32 cellular contexts compared by ENCODE assay signal in genomic region chr4:82620126-82620525, GRCh38. TPM values are rescaled to one million over a fixed set of nuclear protein-coding genes. Genes with fewer than 3 reads are reported as not detected.
"Had no signal": no experiment of that assay in that cellular context is flagged by ENCODE, and none has a peak within 500 bp of the region (broad histone marks: within the 10 kb centered on the region; RNA-seq: fewer than 3 reads in every experiment).

No MANE protein-coding gene starts in this region.

- H3K4me1 ChIP-seq: adrenal gland, body of pancreas, breast epithelium, SJSA1 had no signal

- ATAC-seq: activated CD8-positive, alpha-beta memory T cell treated with anti-CD3 and anti-CD28 coated beads, Interleukin-2, amount 10 ng/mL, durations not matched to agents 7 days and 5 days; body of pancreas; K562; Panc1 had no signal

- H3K4me3 ChIP-seq: adrenal gland, body of pancreas, breast epithelium, K562, SJSA1 had no signal

- H3K9me3 ChIP-seq: adrenal gland, body of pancreas, breast epithelium, SJSA1 had no signal

- H3K27ac ChIP-seq: adrenal gland, body of pancreas, breast epithelium, SJSA1, WERI-Rb-1 had no signal

- FAIRE-seq: astrocyte, K562 had no signal

- H3K27me3 ChIP-seq: adrenal gland, body of pancreas, breast epithelium, SJSA1 had no signal

- H3K36me3 ChIP-seq: adrenal gland, breast epithelium, SJSA1, WERI-Rb-1 had no signal

- DNase-seq: activated CD4-positive, alpha-beta memory T cell treated with anti-CD3 and anti-CD28 coated beads, Interleukin-2, amount 10 ng/mL, durations not matched to agents 7 days and 5 days; activated CD4-positive, alpha-beta T cell treated with anti-CD3 and anti-CD28 coated beads for 1 hour; activated CD4-positive, alpha-beta T cell treated with anti-CD3 and anti-CD28 coated beads for 48 hours; activated CD4-positive, CD25-positive, alpha-beta regulatory T cell; activated CD8-positive, alpha-beta memory T cell treated with anti-CD3 and anti-CD28 coated beads for 24 hours; activated CD8-positive, alpha-beta memory T cell treated with anti-CD3 and anti-CD28 coated beads, Interleukin-2, amount 10 ng/mL, durations not matched to agents 7 days and 5 days; activated CD8-positive, alpha-beta memory T cell treated with anti-CD3 and anti-CD28 coated beads, Interleukin-2, amount 50 U/mL, for 48 hours; activated effector memory CD4-positive, alpha-beta T cell treated with Interleukin-2 at 50 U/mL for 16 hours; activated naive CD4-positive, alpha-beta T cell; activated T-cell treated with anti-CD3 and anti-CD28 coated beads, Interleukin-2, amount 50 U/mL, for 48 hours; body of pancreas; IMR-90; NCI-H1092 treated with DMSO at 0.1 percent for 48 hours; NCI-H187; NCI-H2081; NCI-H2171 treated with DMSO at 0.1 percent for 48 hours; NCI-H2227 treated with DMSO at 0.1 percent for 48 hours; NCI-H446; NCI-H510A treated with DMSO at 0.1 percent for 48 hours; NCI-H526 treated with DMSO at 0.1 percent for 48 hours; NCI-H82; SHP77; T1000; WERI-Rb-1 had no signal

RNA-seq across cellular contexts. Expression of gene TMEM150C, which starts 58.3 kb away (rescaled TPM):
- total RNA-seq: activated CD4-positive, alpha-beta memory T cell treated with anti-CD3 and anti-CD28 coated beads, Interleukin-2, amount 10 ng/mL, durations not matched to agents 7 days and 5 days; activated CD8-positive, alpha-beta memory T cell treated with anti-CD3 and anti-CD28 coated beads, Interleukin-2, amount 10 ng/mL, durations not matched to agents 7 days and 5 days; SJSA1; T-helper 1 cell treated with Interleukin-12 subunit alpha and Interleukin-12 subunit beta and Interleukin-4 antibody, amounts not matched to agents 30 ng/mL and 1 ng/mL, for 36 hours; T-helper 2 cell treated with Interferon-gamma antibody and Interleukin-4, amounts not matched to agents 100 ng/mL and 5 ng/mL, for 36 hours had no signal
- polyA plus RNA-seq: K562 had no signal
